ENCODE assay signal across 20 cellular contexts in genomic region chr10:1670541-1671365, GRCh38.
"Had no signal": no experiment of that assay in that cellular context is flagged by ENCODE, and none has a peak within 500 bp of the region (broad histone marks: within the 10 kb centered on the region; RNA-seq: fewer than 3 reads in every experiment).

No MANE protein-coding gene starts in this region.

- H3K27ac Mint-ChIP-seq: activated naive CD4-positive, alpha-beta T cell treated with anti-CD3 and anti-CD28 coated beads, Interleukin-2, amount 50 U/mL, for 24 hours; dendritic cell treated with granulocyte-macrophage colony-stimulating factor and Interleukin-4, amounts not matched to agents 40 ng/mL and 50 ng/mL, for 4 days; natural killer cell treated with Interleukin-12 subunit alpha and Interleukin-12 subunit beta and Interleukin-15 and Interleukin-18, amount 100 ng/mL, for 72 hours; stimulated activated naive CD8-positive, alpha-beta T cell treated with anti-CD3 and anti-CD28 coated beads, Interleukin-15, Interleukin-2, amounts not matched to agents 100 ng/mL and 50 ng/mL, for 24 hours had no signal

- DNase-seq: activated CD4-positive, alpha-beta T cell treated with anti-CD3 and anti-CD28 coated beads for 1 hour; activated gamma-delta T cell treated with Interleukin-2 at 50 U/mL for 16 hours; activated T-cell treated with anti-CD3 and anti-CD28 coated beads, Interleukin-2, amount 50 U/mL, for 1 hour; body of pancreas; effector memory CD4-positive, alpha-beta T cell; foreskin fibroblast; kidney glomerular epithelial cell; left ventricle myocardium superior; right cardiac atrium; stimulated activated CD4-positive, alpha-beta T cell treated with anti-CD3 and anti-CD28 coated beads, Interleukin-12 subunit alpha, Interleukin-12 subunit beta, amount 100 ng/mL, for 4 hours; stimulated activated CD4-positive, alpha-beta T cell treated with anti-CD3 and anti-CD28 coated beads, Interleukin-4, amount 100 ng/mL, for 4 hours; substantia nigra; thyroid gland; upper lobe of right lung; WERI-Rb-1 had no signal

- H3K27ac ChIP-seq: body of pancreas, pancreas, thyroid gland, upper lobe of right lung, WERI-Rb-1 had no signal

- H3K36me3 ChIP-seq: pancreas, thyroid gland, upper lobe of right lung, WERI-Rb-1 had no signal

- H3K27me3 ChIP-seq: body of pancreas, pancreas, thyroid gland, upper lobe of right lung had no signal

- ATAC-seq: body of pancreas; left ventricle myocardium superior; natural killer cell treated with Interleukin-12 subunit alpha and Interleukin-12 subunit beta and Interleukin-15 and Interleukin-18, amount 100 ng/mL, for 72 hours; pancreas; right cardiac atrium had no signal

- H3K4me1 ChIP-seq: body of pancreas, pancreas, thyroid gland, upper lobe of right lung had no signal

- H3K36me3 Mint-ChIP-seq: activated naive CD4-positive, alpha-beta T cell treated with anti-CD3 and anti-CD28 coated beads, Interleukin-2, amount 50 U/mL, for 24 hours; natural killer cell treated with Interleukin-12 subunit alpha and Interleukin-12 subunit beta and Interleukin-15 and Interleukin-18, amount 100 ng/mL, for 72 hours had no signal

- H3K27me3 Mint-ChIP-seq: dendritic cell treated with granulocyte-macrophage colony-stimulating factor and Interleukin-4, amounts not matched to agents 40 ng/mL and 50 ng/mL, for 4 days had no signal

- H3K9me3 ChIP-seq: body of pancreas, pancreas, thyroid gland, upper lobe of right lung had no signal

- H3K4me3 ChIP-seq: body of pancreas, pancreas, thyroid gland, upper lobe of right lung had no signal

- H3K9me3 Mint-ChIP-seq: activated naive CD4-positive, alpha-beta T cell treated with anti-CD3 and anti-CD28 coated beads, Interleukin-2, amount 50 U/mL, for 24 hours; dendritic cell treated with granulocyte-macrophage colony-stimulating factor and Interleukin-4, amounts not matched to agents 40 ng/mL and 50 ng/mL, for 4 days; natural killer cell treated with Interleukin-12 subunit alpha and Interleukin-12 subunit beta and Interleukin-15 and Interleukin-18, amount 100 ng/mL, for 72 hours; stimulated activated naive CD8-positive, alpha-beta T cell treated with anti-CD3 and anti-CD28 coated beads, Interleukin-15, Interleukin-2, amounts not matched to agents 100 ng/mL and 50 ng/mL, for 24 hours had no signal

- H3K4me3 Mint-ChIP-seq: activated naive CD4-positive, alpha-beta T cell treated with anti-CD3 and anti-CD28 coated beads, Interleukin-2, amount 50 U/mL, for 24 hours; dendritic cell treated with granulocyte-macrophage colony-stimulating factor and Interleukin-4, amounts not matched to agents 40 ng/mL and 50 ng/mL, for 4 days; natural killer cell treated with Interleukin-12 subunit alpha and Interleukin-12 subunit beta and Interleukin-15 and Interleukin-18, amount 100 ng/mL, for 72 hours; stimulated activated naive CD8-positive, alpha-beta T cell treated with anti-CD3 and anti-CD28 coated beads, Interleukin-15, Interleukin-2, amounts not matched to agents 100 ng/mL and 50 ng/mL, for 24 hours had no signal
